1 cellular context compared by ENCODE assay signal in genomic region chr3:31958721-31959152, GRCh38.
TF ChIP-seq lines count a peak whose summit lies in the region.

No MANE protein-coding gene starts in this region.

TF ChIP-seq in GM23338, 12 proteins besides CTCF, POLR2A, EP300 and RAD21 (continued from another document):
- TF ChIP-seq ZNF462 (CRISPR knock-in tag; IDR thresholded peaks at IDR 0.05) (no peak), EZH2 (IDR thresholded peaks at IDR 0.05; ENCODE audit: low read depth, unreplicated experiment) (no peak), ZNF114 (CRISPR knock-in tag; IDR thresholded peaks at IDR 0.05) (no peak), POLR2AphosphoS5 (IDR thresholded peaks at IDR 0.05; ENCODE audit: low read depth) (no peak), EZH2phosphoT487 (IDR thresholded peaks at IDR 0.05; ENCODE audit: unreplicated experiment) (no peak), CREB1 (CRISPR knock-in tag; IDR thresholded peaks at IDR 0.05; ENCODE audit: low read depth) (no peak), NANOG (IDR thresholded peaks at IDR 0.05; ENCODE audit: borderline replicate concordance) (no peak)
- TF ChIP-seq, protein P1, sequence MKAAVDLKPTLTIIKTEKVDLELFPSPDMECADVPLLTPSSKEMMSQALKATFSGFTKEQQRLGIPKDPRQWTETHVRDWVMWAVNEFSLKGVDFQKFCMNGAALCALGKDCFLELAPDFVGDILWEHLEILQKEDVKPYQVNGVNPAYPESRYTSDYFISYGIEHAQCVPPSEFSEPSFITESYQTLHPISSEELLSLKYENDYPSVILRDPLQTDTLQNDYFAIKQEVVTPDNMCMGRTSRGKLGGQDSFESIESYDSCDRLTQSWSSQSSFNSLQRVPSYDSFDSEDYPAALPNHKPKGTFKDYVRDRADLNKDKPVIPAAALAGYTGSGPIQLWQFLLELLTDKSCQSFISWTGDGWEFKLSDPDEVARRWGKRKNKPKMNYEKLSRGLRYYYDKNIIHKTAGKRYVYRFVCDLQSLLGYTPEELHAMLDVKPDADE (IDR thresholded peaks at IDR 0.05), result no peak
